Comparison of ENCODE assay signal across 8 cellular contexts in the genomic region with DNA sequence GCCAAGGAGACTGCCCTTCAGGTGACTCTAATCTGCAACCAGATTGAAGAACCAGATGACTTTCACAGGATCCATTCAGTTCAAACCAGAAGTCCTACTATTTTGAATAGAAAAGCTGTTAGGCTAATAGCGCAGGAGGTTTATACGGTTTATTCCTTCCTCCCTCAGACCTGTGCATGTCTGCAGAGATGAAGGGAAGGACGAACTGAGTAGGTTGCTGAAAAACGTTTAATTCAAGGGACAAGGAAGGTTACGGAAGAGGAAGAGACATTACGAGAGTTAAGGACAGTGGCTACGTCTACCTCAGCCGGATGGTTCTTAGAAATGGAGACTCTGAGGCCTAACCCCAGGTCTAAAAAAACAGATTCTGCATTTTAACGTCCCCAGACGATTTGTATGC. TPM values are rescaled to one million over a fixed set of nuclear protein-coding genes. Genes with fewer than 3 reads are reported as not detected.
DNase-seq lines count a peak whose midpoint lies in the region; ATAC-seq, FAIRE-seq and TF ChIP-seq lines count a peak whose summit lies in the region.

No MANE protein-coding gene starts in this region.

- intact Hi-C loops in K562 (cut with micrococcal nuclease), result no loop called here

- no peak overlapping the region for H2AFZ ChIP-seq in K562 (ENCODE audit: low read depth, low read length)

- in situ Hi-C loops in K562 (cut with MboI), result no loop called here

- peaks cover 13% of the 10 kb centered on the region for H3K4me1 ChIP-seq in HUES64 (ENCODE audit: insufficient read depth, low read length)
- peaks cover 4 to 15% of the 10 kb centered on the region in 2 experiments; a peak in 3 of 5 replicates for H3K4me1 ChIP-seq in K562 (replicated peaks in 1 of 2; ENCODE audit: control insufficient read depth in 2 of 2, insufficient read depth in 2 of 2, low read length in 2 of 2)
- peaks cover 13% of the 10 kb centered on the region for H3K4me1 ChIP-seq in mesodermal cell (ENCODE audit: control insufficient read depth, insufficient read depth, low read length, poor library complexity, severe bottlenecking)

- peaks cover 94% of the 10 kb centered on the region for H3K79me2 ChIP-seq in K562 (ENCODE audit: control insufficient read depth, insufficient read depth, low read length)

- H4K20me1 ChIP-seq in K562 (replicated peaks; ENCODE audit: control insufficient read depth, insufficient read depth, low read length), result no peaks in the 10 kb centered on the region

- TSS peak; percentile 78 for BruUV-seq in K562 (replicated peaks; lab: Mats Ljungman, UMichigan)

- POLR2A ChIA-PET in K562 (lab: Yijun Ruan, JAX), result interaction anchor here (0.6 to 2.3 kb wide), 8 partner anchors 8 to 32 kb away, joined by 3 to 35 read pairs (median 6); a partner anchor contains a TSS

- CTCF ChIA-PET in K562 (lab: Yijun Ruan, JAX; ENCODE audit: low intra/inter-chr PET ratio), result no interaction called here

- no peak for TF ChIP-seq RAD21 in K562 (CRISPR knock-in tag; conservative IDR thresholded peaks at IDR 0.05 in 1 of 2, IDR thresholded peaks at IDR 0.05 in 1 of 2)

- H3K9me3 ChIP-seq in HUES64 (ENCODE audit: insufficient read depth, low read depth, low read length) (no peaks in the 10 kb centered on the region), K562 (replicated peaks; ENCODE audit: control insufficient read depth, insufficient read depth, low read depth, low read length) (no peaks in the 10 kb centered on the region), mesodermal cell (ENCODE audit: control insufficient read depth, low read length) (no peaks in the 10 kb centered on the region)

- H3K27me3 ChIP-seq in HUES64 (ENCODE audit: insufficient read depth, low read length), result no peaks in the 10 kb centered on the region
- no peaks in the 10 kb centered on the region for H3K27me3 ChIP-seq in K562 (ENCODE audit: control insufficient read depth in 2 of 2, insufficient read depth in 2 of 2, low read length in 2 of 2)

- peaks cover 3% of the 10 kb centered on the region for H3K9me1 ChIP-seq in K562 (ENCODE audit: control insufficient read depth, insufficient read depth, low read length)

- TF ChIP-seq POLR2A in K562 (conservative IDR thresholded peaks at IDR 0.05), result no peak

- peak overlapping the region; percentile 99 for H3K4me2 ChIP-seq in K562 (ENCODE audit: insufficient read depth, low read length)

- H3K9ac ChIP-seq in HUES64 (ENCODE audit: low read depth, low read length), result peak overlapping the region; percentile 85
- H3K9ac ChIP-seq in K562 (ENCODE audit: insufficient read depth in 1 of 2, low read depth in 2 of 2, low read length in 2 of 2), result peak overlapping the region; percentile 97 to 99

- TF ChIP-seq EP300 in K562 (IDR thresholded peaks at IDR 0.05; ENCODE audit: low read length), result no peak

- FAIRE-seq in K562 (lab: Jason Lieb, UNC), result peak; percentile 26

- peak; percentile 9 to 19 for DNase-seq in AML-193 (lab: John Stamatoyannopoulos, UW)
- DNase-seq in K562 (ENCODE audit: extremely low read depth in 1 of 4, low spot score in 3 of 4), result no peak
- DNase-seq in KG1 (lab: John Stamatoyannopoulos, UW), result no peak

- no peak overlapping the region; the same call in 1 of the 2 replicates for H3K27ac ChIP-seq in HUES64 (ENCODE audit: low read depth, low read length)
- H3K27ac ChIP-seq in K562 (ENCODE audit: extremely low read depth, low read depth, low read length), result peak overlapping the region; percentile 99
- H3K27ac ChIP-seq in mesodermal cell (ENCODE audit: low read depth, low read length, severe bottlenecking), result no peak overlapping the region

- peaks cover 67% of the 10 kb centered on the region for H3K36me3 ChIP-seq in HUES64 (ENCODE audit: insufficient read depth, low read length)
- peaks cover 71% of the 10 kb centered on the region for H3K36me3 ChIP-seq in K562 (ENCODE audit: control insufficient read depth, insufficient read depth, low read length)
- H3K36me3 ChIP-seq in mesodermal cell (ENCODE audit: control insufficient read depth, insufficient read depth, low read length), result peaks cover 55% of the 10 kb centered on the region

- ATAC-seq in K562, result no peak
- ATAC-seq in esophagus mucosa, result no peak
- no peak for ATAC-seq in HG02884 (IDR thresholded peaks at IDR 0.05; ENCODE audit: unreplicated experiment)
- ATAC-seq in GM19463 (IDR thresholded peaks at IDR 0.05; ENCODE audit: unreplicated experiment), result no peak

- WGBS in HUES64, result 19% methylated on average over 10 of the region's 10 CpGs
- whole genome bisulfite sequencing in K562 (ENCODE audit: insufficient coverage, low coverage, missing lambda C conversion rate), result 3% methylated on average over 10 of the region's 10 CpGs
- WGBS in mesodermal cell (ENCODE audit: insufficient coverage in 2 of 2), 2 experiments, result 19 to 21% methylated on average over 7 to 10 of the region's 10 CpGs

- peak overlapping the region; percentile 88 for H3K4me3 ChIP-seq in HUES64 (ENCODE audit: low read length)
- peak overlapping the region; percentile 92 for H3K4me3 ChIP-seq in K562
- H3K4me3 ChIP-seq in mesodermal cell (ENCODE audit: extremely low read depth, insufficient read depth, low read length, poor library complexity, severe bottlenecking), result peak overlapping the region; percentile 90

- no peak for TF ChIP-seq CTCF in K562 (IDR thresholded peaks at IDR 0.05 in 2 of 3, conservative IDR thresholded peaks at IDR 0.05 in 1 of 3; ENCODE audit: insufficient read depth in 2 of 3, low read depth in 1 of 3, low read length in 3 of 3)

RNA-seq across cellular contexts. Expression of a gene that starts 1.0 kb away (rescaled TPM):
- 61.8 TPM for polyA plus RNA-seq in HUES64 (2013, experiment 1 of 2)
- 68.8 TPM for polyA plus RNA-seq in HUES64 (2013, experiment 2 of 2)
- total RNA-seq in K562 (2011; cell fraction: chromatin; rRNA removed; ENCODE audit: low replicate concordance), result 35.2 and 46.4 TPM in 2 replicates
- 29.4 and 33.6 TPM in 2 replicates for total RNA-seq in K562 (2011; cell fraction: nucleolus; rRNA removed)
- total RNA-seq in K562 (2011; cell fraction: nucleoplasm; rRNA removed), result 34.9 and 36.8 TPM in 2 replicates
- 72.7 and 78.4 TPM in 2 replicates for total RNA-seq in K562 (2014; rRNA removed)
- total RNA-seq in K562 (2014; rRNA removed; fragmentation: Illumina TruSeq; extraction: Trizol), result 113 and 126 TPM in 2 replicates
- 102 and 105 TPM in 2 replicates for total RNA-seq in K562 (2015; rRNA removed; fragmentation: Illumina TruSeq; extraction: Trizol)
- total RNA-seq in K562 (2021), result 97.4 and 101 TPM in 2 replicates
- 112 and 148 TPM in 2 replicates for polyA plus RNA-seq in K562 (2011; rRNA removed)
- 82.8 and 98.1 TPM in 2 replicates for polyA plus RNA-seq in K562 (2011; cell fraction: cytosol; rRNA removed)
- 52.9 and 65.0 TPM in 2 replicates for polyA plus RNA-seq in K562 (2011; cell fraction: nucleus; rRNA removed)
- polyA plus RNA-seq in K562 (2012), result 70.5 and 75.3 TPM in 2 replicates
- polyA plus RNA-seq in K562 (2014; fragmentation: Illumina TruSeq; extraction: Trizol), result 128 and 162 TPM in 2 replicates
- 100 to 1,000 TPM; 130 to 153 TPM for polyA plus RNA-seq in K562 (2014; fragmentation: Nextera tagmentation; extraction: Ambion mirVana)
- polyA plus RNA-seq in K562 (2014; rRNA removed), result 105 and 106 TPM in 2 replicates
- 99.4 and 104 TPM in 2 replicates for polyA minus RNA-seq in K562 (2011; rRNA and poly(A)+ RNA removed)
- 43.0 and 57.1 TPM in 2 replicates for polyA minus RNA-seq in K562 (2011; cell fraction: cytosol; rRNA and poly(A)+ RNA removed)
- polyA minus RNA-seq in K562 (2011; cell fraction: nucleus; rRNA and poly(A)+ RNA removed), result 16.3 and 31.1 TPM in 2 replicates
- 61.5 TPM for polyA plus RNA-seq in mesodermal cell (2013, experiment 1 of 2)
- polyA plus RNA-seq in mesodermal cell (2013, experiment 2 of 2), result 65.7 TPM
- 14.5 TPM for total RNA-seq in esophagus mucosa

RNA-seq across cellular contexts. Expression of a gene that starts 1.4 kb away (rescaled TPM):
- polyA plus RNA-seq in HUES64 (2013, experiment 1 of 2), result 49.2 TPM
- polyA plus RNA-seq in HUES64 (2013, experiment 2 of 2), result 50.8 TPM
- 81.3 and 104 TPM in 2 replicates for total RNA-seq in K562 (2011; cell fraction: chromatin; rRNA removed; ENCODE audit: low replicate concordance)
- 51.9 and 54.7 TPM in 2 replicates for total RNA-seq in K562 (2011; cell fraction: nucleolus; rRNA removed)
- total RNA-seq in K562 (2011; cell fraction: nucleoplasm; rRNA removed), result 67.5 and 68.8 TPM in 2 replicates
- total RNA-seq in K562 (2014; rRNA removed) (30.8 and 36.3 TPM in 2 replicates), K562 (2014; rRNA removed; fragmentation: Illumina TruSeq; extraction: Trizol) (53.4 and 55.2 TPM in 2 replicates), K562 (2015; rRNA removed; fragmentation: Illumina TruSeq; extraction: Trizol) (43.7 and 45.6 TPM in 2 replicates), K562 (2021) (44.4 and 48.9 TPM in 2 replicates), esophagus mucosa (18.5 TPM)
- polyA plus RNA-seq in K562 (2011; rRNA removed) (76.6 and 92.5 TPM in 2 replicates), K562 (2014; fragmentation: Illumina TruSeq; extraction: Trizol) (48.1 and 56.6 TPM in 2 replicates), K562 (2014; fragmentation: Nextera tagmentation; extraction: Ambion mirVana) (100 to 1,000 TPM in 1 of 2 experiments, 10 to 100 TPM in 1; 74.1 to 110 TPM), K562 (2014; rRNA removed) (33.5 and 40.7 TPM in 2 replicates)
- 77.7 and 92.2 TPM in 2 replicates for polyA plus RNA-seq in K562 (2011; cell fraction: cytosol; rRNA removed)
- polyA plus RNA-seq in K562 (2011; cell fraction: nucleus; rRNA removed), result 81.7 and 87.2 TPM in 2 replicates
- polyA plus RNA-seq in K562 (2012), result 31.3 and 43.1 TPM in 2 replicates
- polyA minus RNA-seq in K562 (2011; rRNA and poly(A)+ RNA removed), result 157 and 159 TPM in 2 replicates
- polyA minus RNA-seq in K562 (2011; cell fraction: cytosol; rRNA and poly(A)+ RNA removed), result 48.8 and 68.1 TPM in 2 replicates
- polyA minus RNA-seq in K562 (2011; cell fraction: nucleus; rRNA and poly(A)+ RNA removed), result 30.7 and 57.5 TPM in 2 replicates
- polyA plus RNA-seq in mesodermal cell (2013, experiment 1 of 2), result 40.4 TPM
- polyA plus RNA-seq in mesodermal cell (2013, experiment 2 of 2), result 36.6 TPM

RNA-seq across cellular contexts. Expression of a gene that starts 21.0 kb away (rescaled TPM):
- polyA plus RNA-seq in HUES64 (2013, experiment 1 of 2), result not detected
- not detected for polyA plus RNA-seq in HUES64 (2013, experiment 2 of 2)
- total RNA-seq in K562 (2011; cell fraction: chromatin; rRNA removed; ENCODE audit: low replicate concordance), result 63.3 and 67.4 TPM in 2 replicates
- 45.1 and 50.9 TPM in 2 replicates for total RNA-seq in K562 (2011; cell fraction: nucleolus; rRNA removed)
- total RNA-seq in K562 (2011; cell fraction: nucleoplasm; rRNA removed), result 43.0 and 48.2 TPM in 2 replicates
- total RNA-seq in K562 (2014; rRNA removed) (26.7 and 27.1 TPM in 2 replicates), K562 (2014; rRNA removed; fragmentation: Illumina TruSeq; extraction: Trizol) (23.4 and 29.3 TPM in 2 replicates), K562 (2015; rRNA removed; fragmentation: Illumina TruSeq; extraction: Trizol) (25.3 and 25.6 TPM in 2 replicates), K562 (2021) (27.8 and 36.8 TPM in 2 replicates), esophagus mucosa (0.28 TPM)
- polyA plus RNA-seq in K562 (2011; rRNA removed) (53.2 and 53.8 TPM in 2 replicates), K562 (2014; fragmentation: Illumina TruSeq; extraction: Trizol) (35.3 and 41.6 TPM in 2 replicates), K562 (2014; fragmentation: Nextera tagmentation; extraction: Ambion mirVana) (1 to 10 TPM; 8.1 to 8.8 TPM), K562 (2014; rRNA removed) (21.7 and 30.0 TPM in 2 replicates)
- polyA plus RNA-seq in K562 (2011; cell fraction: cytosol; rRNA removed), result 52.4 and 52.9 TPM in 2 replicates
- 28.9 and 33.6 TPM in 2 replicates for polyA plus RNA-seq in K562 (2011; cell fraction: nucleus; rRNA removed)
- 18.6 and 19.4 TPM in 2 replicates for polyA plus RNA-seq in K562 (2012)
- polyA minus RNA-seq in K562 (2011; rRNA and poly(A)+ RNA removed), result 56.7 and 57.5 TPM in 2 replicates
- 39.3 and 40.1 TPM in 2 replicates for polyA minus RNA-seq in K562 (2011; cell fraction: cytosol; rRNA and poly(A)+ RNA removed)
- 26.0 and 37.0 TPM in 2 replicates for polyA minus RNA-seq in K562 (2011; cell fraction: nucleus; rRNA and poly(A)+ RNA removed)
- 0.26 TPM for polyA plus RNA-seq in mesodermal cell (2013, experiment 1 of 2)
- polyA plus RNA-seq in mesodermal cell (2013, experiment 2 of 2), result 0.40 TPM

RNA-seq across cellular contexts. Expression of a gene that starts 32.3 kb away (rescaled TPM):
- 19.7 TPM for polyA plus RNA-seq in HUES64 (2013, experiment 1 of 2)
- 27.8 TPM for polyA plus RNA-seq in HUES64 (2013, experiment 2 of 2)
- 34.2 and 45.4 TPM in 2 replicates for total RNA-seq in K562 (2011; cell fraction: chromatin; rRNA removed; ENCODE audit: low replicate concordance)
- 42.5 and 44.3 TPM in 2 replicates for total RNA-seq in K562 (2011; cell fraction: nucleolus; rRNA removed)
- total RNA-seq in K562 (2011; cell fraction: nucleoplasm; rRNA removed), result 54.1 and 75.7 TPM in 2 replicates
- total RNA-seq in K562 (2014; rRNA removed) (42.1 and 45.8 TPM in 2 replicates), K562 (2014; rRNA removed; fragmentation: Illumina TruSeq; extraction: Trizol) (58.1 and 61.2 TPM in 2 replicates), K562 (2015; rRNA removed; fragmentation: Illumina TruSeq; extraction: Trizol) (37.5 and 39.0 TPM in 2 replicates), K562 (2021) (47.6 and 53.9 TPM in 2 replicates), esophagus mucosa (24.7 TPM)
- polyA plus RNA-seq in K562 (2011; rRNA removed) (69.9 and 87.3 TPM in 2 replicates), K562 (2014; fragmentation: Illumina TruSeq; extraction: Trizol) (69.3 and 83.3 TPM in 2 replicates), K562 (2014; fragmentation: Nextera tagmentation; extraction: Ambion mirVana) (10 to 100 TPM; 12.1 to 21.4 TPM), K562 (2014; rRNA removed) (56.0 and 60.7 TPM in 2 replicates)
- polyA plus RNA-seq in K562 (2011; cell fraction: cytosol; rRNA removed), result 37.8 and 50.3 TPM in 2 replicates
- polyA plus RNA-seq in K562 (2011; cell fraction: nucleus; rRNA removed), result 22.8 and 26.7 TPM in 2 replicates
- 44.3 and 72.0 TPM in 2 replicates for polyA plus RNA-seq in K562 (2012)
- 46.0 and 53.8 TPM in 2 replicates for polyA minus RNA-seq in K562 (2011; rRNA and poly(A)+ RNA removed)
- polyA minus RNA-seq in K562 (2011; cell fraction: cytosol; rRNA and poly(A)+ RNA removed), result 20.9 and 25.4 TPM in 2 replicates
- polyA minus RNA-seq in K562 (2011; cell fraction: nucleus; rRNA and poly(A)+ RNA removed), result 19.5 and 23.7 TPM in 2 replicates
- 68.3 TPM for polyA plus RNA-seq in mesodermal cell (2013, experiment 1 of 2)
- 66.5 TPM for polyA plus RNA-seq in mesodermal cell (2013, experiment 2 of 2)

Comparison
In these comparisons a context has a peak if more than half of its experiments do, and no peak if none do; other contexts are left out.
1. DNase-seq: peak in AML-193 (2 of 2); none in K562 (0 of 4) and KG1 (single experiment).
2. RNA of a gene that starts 21.0 kb away (total RNA-seq): 23.4 to 67.4 TPM in K562; 0.28 TPM in esophagus mucosa (single experiment); every median in the first group is over 10 times any median in the second.
3. Peak in every context shown above with its lines, with median percentiles within 50 percentile points of each other: H3K4me3 ChIP-seq.